22 cellular contexts compared by ENCODE assay signal in the genomic region with DNA sequence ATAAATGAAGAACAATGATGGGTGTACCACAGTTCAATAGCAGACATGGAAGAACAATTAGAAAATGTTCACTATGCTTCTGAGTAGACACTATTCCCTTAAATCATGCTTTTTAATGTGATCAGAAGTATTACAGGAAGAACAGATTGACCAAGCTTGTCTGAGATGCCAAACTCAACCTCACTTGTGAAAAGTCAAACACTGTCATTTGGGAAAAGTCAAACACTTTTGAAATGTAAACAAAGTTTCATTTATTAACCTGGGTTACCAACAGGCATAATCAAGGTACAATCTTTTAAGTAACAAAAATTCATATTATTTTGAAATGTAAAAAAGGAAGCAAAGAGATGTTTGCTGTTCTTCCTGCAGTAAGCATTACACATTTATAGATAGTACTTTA. TPM values are rescaled to one million over a fixed set of nuclear protein-coding genes. Genes with fewer than 3 reads are reported as not detected.
A peak's percentile ranks its signal among the peaks of the same experiment; 100 is the strongest.
DNase-seq lines count a peak whose midpoint lies in the region; ATAC-seq, FAIRE-seq and TF ChIP-seq lines count a peak whose summit lies in the region.
"Had no signal": no experiment of that assay in that cellular context is flagged by ENCODE, and none has a peak within 500 bp of the region (broad histone marks: within the 10 kb centered on the region; RNA-seq: fewer than 3 reads in every experiment).

No MANE protein-coding gene starts in this region.

- H3K9me3 ChIP-seq in PC-9 (ENCODE audit: insufficient read depth, low read depth) (no peaks in the 10 kb centered on the region), HepG2 (ENCODE audit: low read length) (no peaks in the 10 kb centered on the region)
- H3K9me3 ChIP-seq: heart left ventricle, left ventricle myocardium inferior, pancreas, SJSA1, testis had no signal

- H3K4me3 ChIP-seq in PC-9 (no peak overlapping the region), HepG2 (replicated peaks in 1 of 3; ENCODE audit: insufficient read depth in 1 of 3, low read depth in 2 of 3, low read length in 3 of 3) (no peak overlapping the region; a peak in 1 of 6 replicates)
- H3K4me3 ChIP-seq: dorsolateral prefrontal cortex, heart left ventricle, left ventricle myocardium inferior, pancreas, SJSA1, testis had no signal

- TF ChIP-seq CTCF in PC-9 (conservative IDR thresholded peaks at IDR 0.05): no peak
- no peak for TF ChIP-seq CTCF in HepG2 (CRISPR knock-in tag; IDR thresholded peaks at IDR 0.05)

- no peak for ATAC-seq in activated naive CD4-positive, alpha-beta T cell treated with anti-CD3 and anti-CD28 coated beads, Interleukin-2, amount 50 U/mL, for 72 hours
- no peak for ATAC-seq in HepG2
- ATAC-seq in HG03097 (IDR thresholded peaks at IDR 0.05; ENCODE audit: low FRiP score, unreplicated experiment): no peak
- ATAC-seq in GM21367 (IDR thresholded peaks at IDR 0.05; ENCODE audit: unreplicated experiment): no peak
- ATAC-seq: HCT116, heart left ventricle, sciatic nerve had no signal

- H3K4me2 ChIP-seq in PC-9 (no peak overlapping the region), HepG2 (ENCODE audit: low read depth, low read length) (peak overlapping the region; percentile 73)

- CTCF ChIA-PET in PC-9 (lab: Charles Lee): no interaction called here
- CTCF ChIA-PET in HepG2 (lab: Yijun Ruan, JAX; ENCODE audit: low intra/inter-chr PET ratio, low total read pairs): no interaction called here

- H3K36me3 Mint-ChIP-seq in activated naive CD4-positive, alpha-beta T cell treated with anti-CD3 and anti-CD28 coated beads, Interleukin-2, amount 50 U/mL, for 72 hours: peaks cover 0 to 52% of the 10 kb centered on the region in 2 donors

- H3K36me3 ChIP-seq in PC-9 (ENCODE audit: low read depth) (peaks cover 14% of the 10 kb centered on the region), HepG2 (replicated peaks in 1 of 2; ENCODE audit: control insufficient read depth in 1 of 2, insufficient read depth in 2 of 2, low read length in 2 of 2) (peaks cover 4 to 14% of the 10 kb centered on the region in 2 experiments; a peak in 3 of 5 replicates)

- BruUV-seq in PC-9 (replicated peaks; lab: Mats Ljungman, UMichigan): no TSS peak
- no TSS peak for BruUV-seq in HepG2 (replicated peaks; lab: Mats Ljungman, UMichigan)

- no peak for DNase-seq in activated naive CD4-positive, alpha-beta T cell treated with anti-CD3 and anti-CD28 coated beads, Interleukin-2, amount 50 U/mL, for 72 hours (ENCODE audit: low spot score in 2 of 2)
- DNase-seq in activated naive CD4-positive, alpha-beta T cell treated with anti-CD3 and anti-CD28 coated beads, Interleukin-2, amount 50 U/mL, for 16 hours: no peak
- DNase-seq in PC-9 (no peak), HepG2 (ENCODE audit: low spot score) (no peak)
- no peak for DNase-seq in activated effector memory CD4-positive, alpha-beta T cell treated with Interleukin-2 at 50 U/mL for 16 hours
- DNase-seq: amygdala, COR-L47, dorsolateral prefrontal cortex, EL, heart left ventricle, left ventricle myocardium inferior, NCI-H1048, NCI-H2029 treated with DMSO at 0.1 percent for 48 hours, NCI-H446 treated with DMSO at 0.1 percent for 48 hours, pancreas, testis had no signal

- POLR2A ChIA-PET in PC-9 (lab: Charles Lee; ENCODE audit: unreplicated experiment): no interaction called here
- POLR2A ChIA-PET in HepG2 (lab: Yijun Ruan, JAX): no interaction called here

- H2AFZ ChIP-seq in PC-9 (no peak overlapping the region), HepG2 (ENCODE audit: low read length) (no peak overlapping the region)

- TF ChIP-seq RAD21 in HepG2 (CRISPR knock-in tag; IDR thresholded peaks at IDR 0.05): no peak

- H3K9ac ChIP-seq in HepG2 (ENCODE audit: insufficient read depth, low read depth, low read length): no peak overlapping the region; the same call in 1 of the 2 replicates

- H4K20me1 ChIP-seq in PC-9 (ENCODE audit: insufficient read depth) (peaks cover 13% of the 10 kb centered on the region), HepG2 (ENCODE audit: insufficient read depth, low read length) (peaks cover 12% of the 10 kb centered on the region; the same call in 1 of the 2 replicates)

- H3K27ac ChIP-seq in PC-9 (0 out of 2 replicates have a peak overlapping the region, but pooled peaks have one; percentile 41), HepG2 (ENCODE audit: extremely low read length, insufficient read depth, low read length) (peak overlapping the region; percentile 84)
- H3K27ac ChIP-seq: left ventricle myocardium inferior, SJSA1, testis had no signal

- FAIRE-seq in HepG2 (lab: Jason Lieb, UNC): peak; percentile 55
- FAIRE-seq: RCC 7860 had no signal

- H3K4me1 ChIP-seq in PC-9 (replicated peaks; ENCODE audit: insufficient read depth) (peaks cover 18% of the 10 kb centered on the region), HepG2 (ENCODE audit: insufficient read depth, low read length) (peaks cover 95% of the 10 kb centered on the region)
- H3K4me1 ChIP-seq: SJSA1 had no signal

- intact Hi-C loops in PC-9 (cut with micrococcal nuclease; ENCODE audit: unreplicated experiment): no loop called here
- intact Hi-C loops in HepG2 (cut with micrococcal nuclease; ENCODE audit: unreplicated experiment): loop anchor here (10.0 kb wide), 1 partner anchor 128 kb away; a partner anchor contains a TSS

- H3K27me3 ChIP-seq in PC-9 (ENCODE audit: insufficient read depth, low read depth) (no peaks in the 10 kb centered on the region), HepG2 (ENCODE audit: control insufficient read depth in 1 of 2, insufficient read depth in 2 of 2, low read length in 2 of 2) (no peaks in the 10 kb centered on the region)
- H3K27me3 ChIP-seq: dorsolateral prefrontal cortex, heart left ventricle, pancreas, SJSA1, testis had no signal

- TF ChIP-seq POLR2A in HepG2 (IDR thresholded peaks at IDR 0.05; ENCODE audit: insufficient read depth in 1 of 2, low read depth in 2 of 2, low read length in 2 of 2): no peak

- H3K9me3 Mint-ChIP-seq in activated naive CD4-positive, alpha-beta T cell treated with anti-CD3 and anti-CD28 coated beads, Interleukin-2, amount 50 U/mL, for 72 hours: no peaks in the 10 kb centered on the region

- no peaks in the 10 kb centered on the region for H3K9me2 ChIP-seq in PC-9 (ENCODE audit: insufficient read depth)

- TF ChIP-seq EP300 in HepG2 (IDR thresholded peaks at IDR 0.05; ENCODE audit: low read depth in 2 of 2, low read length in 2 of 2) (no peak), HepG2 (CRISPR knock-in tag; IDR thresholded peaks at IDR 0.05; ENCODE audit: borderline replicate concordance) (no peak)

- H3F3A ChIP-seq in PC-9 (ENCODE audit: insufficient read depth, low read depth): peaks cover 9% of the 10 kb centered on the region; the same call in 1 of the 2 replicates

- in situ Hi-C loops in HepG2 (cut with HindIII; ENCODE audit: extremely low pct_ligation_motif_present, low pct_unique_long_range_greater_than_20kb): no loop called here

- H3K27ac Mint-ChIP-seq in activated naive CD4-positive, alpha-beta T cell treated with anti-CD3 and anti-CD28 coated beads, Interleukin-2, amount 50 U/mL, for 72 hours: peak overlapping the region; percentile 51 to 68

- peaks cover 28% of the 10 kb centered on the region for H3K79me2 ChIP-seq in PC-9 (ENCODE audit: low read depth)
- H3K79me2 ChIP-seq in HepG2 (ENCODE audit: insufficient read depth, low read length): peaks cover 51% of the 10 kb centered on the region

TF ChIP-seq in HepG2, 621 proteins besides CTCF, POLR2A, EP300 and RAD21 (continues in another document):
- TF ChIP-seq ZNF136 (CRISPR knock-in tag; IDR thresholded peaks at IDR 0.05; ENCODE audit: low read depth): no peak
- 0 out of 2 replicates have a peak, but pooled peaks have one; percentile 18 for TF ChIP-seq RARA (CRISPR knock-in tag; IDR thresholded peaks at IDR 0.05)
- no peak for TF ChIP-seq KLF13 (CRISPR knock-in tag; IDR thresholded peaks at IDR 0.05)

RNA-seq across cellular contexts. Expression of a gene that starts 19.2 kb away (rescaled TPM):
- 10 to 100 TPM; 53.2 to 68.4 TPM for total RNA-seq in activated naive CD4-positive, alpha-beta T cell treated with anti-CD3 and anti-CD28 coated beads, Interleukin-2, amount 50 U/mL, for 72 hours
- total RNA-seq in PC-9 (2021): 58.1 and 82.6 TPM in 2 replicates
- 19.3 and 42.2 TPM in 2 replicates for total RNA-seq in HepG2 (2016; rRNA removed; fragmentation: Illumina TruSeq; extraction: Trizol)
- total RNA-seq in HepG2 (2016; cell fraction: cytosol; rRNA removed; fragmentation: Illumina TruSeq; extraction: Trizol; ENCODE audit: low read depth): 2.8 and 4.0 TPM in 2 replicates
- 18.4 and 42.0 TPM in 2 replicates for total RNA-seq in HepG2 (2016; cell fraction: insoluble cytoplasmic fraction; rRNA removed; fragmentation: Illumina TruSeq; extraction: Trizol)
- total RNA-seq in HepG2 (2016; cell fraction: membrane; rRNA removed; fragmentation: Illumina TruSeq; extraction: Trizol): 18.7 and 20.5 TPM in 2 replicates
- total RNA-seq in HepG2 (2016; cell fraction: nucleus; rRNA removed; fragmentation: Illumina TruSeq; extraction: Trizol): 24.4 and 28.8 TPM in 2 replicates
- polyA plus RNA-seq in HepG2 (2011; rRNA removed): 15.3 and 17.4 TPM in 2 replicates
- polyA plus RNA-seq in HepG2 (2011; cell fraction: cytosol; rRNA removed): 6.4 and 13.9 TPM in 2 replicates
- 9.5 and 11.9 TPM in 2 replicates for polyA plus RNA-seq in HepG2 (2011; cell fraction: nucleus; rRNA removed)
- 31.9 and 33.9 TPM in 2 replicates for polyA plus RNA-seq in HepG2 (2012)
- polyA plus RNA-seq in HepG2 (2016; cell fraction: cytosol; fragmentation: Illumina TruSeq; extraction: Trizol; ENCODE audit: low read depth): 2.7 and 2.8 TPM in 2 replicates
- polyA plus RNA-seq in HepG2 (2016; cell fraction: insoluble cytoplasmic fraction; fragmentation: Illumina TruSeq; extraction: Trizol; ENCODE audit: low read depth): 58.3 and 63.3 TPM in 2 replicates
- 12.2 and 12.7 TPM in 2 replicates for polyA plus RNA-seq in HepG2 (2016; cell fraction: membrane; fragmentation: Illumina TruSeq; extraction: Trizol; ENCODE audit: low read depth)
- polyA plus RNA-seq in HepG2 (2016; cell fraction: nucleus; fragmentation: Illumina TruSeq; extraction: Trizol; ENCODE audit: insufficient read depth, low read depth): 39.9 TPM in 2 replicates
- 8.0 and 11.9 TPM in 2 replicates for polyA minus RNA-seq in HepG2 (2011; rRNA and poly(A)+ RNA removed; ENCODE audit: low replicate concordance)
- 14.1 and 21.2 TPM in 2 replicates for polyA minus RNA-seq in HepG2 (2011; cell fraction: cytosol; rRNA and poly(A)+ RNA removed)
- polyA minus RNA-seq in HepG2 (2011; cell fraction: nucleus; rRNA and poly(A)+ RNA removed): 18.9 and 25.6 TPM in 2 replicates
